In genomic region chr9:134689320-134690181, GRCh38 we compare ENCODE assay signal across 8 cellular contexts. TPM values are rescaled to one million over a fixed set of nuclear protein-coding genes. Genes with fewer than 3 reads are reported as not detected.
A peak's percentile ranks its signal among the peaks of the same experiment; 100 is the strongest.
DNase-seq lines count a peak whose midpoint lies in the region; ATAC-seq and TF ChIP-seq lines count a peak whose summit lies in the region.

No MANE protein-coding gene starts in this region.

- no peaks in the 10 kb centered on the region for H3K4me1 ChIP-seq in mucosa of descending colon (ENCODE audit: low read depth)

- H3K27me3 ChIP-seq in AG04450 (ENCODE audit: control insufficient read depth, insufficient read depth, low read length), result no peaks in the 10 kb centered on the region

- CTCF ChIA-PET in AG04450 (lab: Charles Lee), result interaction anchor here (0.6 to 8.7 kb wide), 27 partner anchors 8 to 559 kb away, joined by 3 to 68 read pairs (median 5); no protein-coding TSS in a partner anchor

- H3K36me3 ChIP-seq in mucosa of descending colon (ENCODE audit: low read depth), result no peaks in the 10 kb centered on the region

- H3K9me3 ChIP-seq in AG04450 (ENCODE audit: control insufficient read depth, insufficient read depth, low read length), result no peaks in the 10 kb centered on the region
- no peaks in the 10 kb centered on the region for H3K9me3 ChIP-seq in mucosa of descending colon

- POLR2A ChIA-PET in AG04450 (lab: Yijun Ruan, JAX), result interaction anchor here (1.2 kb wide), 1 partner anchor 240 kb away, joined by 4 read pairs; no protein-coding TSS in a partner anchor

- peak; percentile 21 for DNase-seq in AG04450 (ENCODE audit: low read depth, low spot score)
- DNase-seq in GM10266 (ENCODE audit: extremely low spot score), result peak; percentile 64
- peak; percentile 66 for DNase-seq in RKO (ENCODE audit: low spot score)
- DNase-seq in erythroblast (lab: John Stamatoyannopoulos, UW), result peak; percentile 16 to 43
- DNase-seq in mucosa of descending colon, result peak; percentile 60 to 70 (median 67)
- no peak for DNase-seq in activated effector memory CD4-positive, alpha-beta T cell treated with anti-CD3 and anti-CD28 coated beads, Interleukin-2, amount 50 U/mL, for 16 hours
- no peak for DNase-seq in SHP77 treated with DMSO at 0.1 percent for 48 hours (lab: John Stamatoyannopoulos, UW)

- H3K27ac ChIP-seq in AG04450 (ENCODE audit: low read depth, low read length), result peak overlapping the region; percentile 31

- intact Hi-C loops in mucosa of descending colon (cut with DNase I, micrococcal nuclease), result no loop called here

- no peak overlapping the region for H3K4me3 ChIP-seq in AG04450 (ENCODE audit: low read depth, low read length)
- H3K4me3 ChIP-seq in mucosa of descending colon, result no peak overlapping the region

- TF ChIP-seq CTCF in AG04450 (IDR thresholded peaks at IDR 0.05; ENCODE audit: low read depth, low read length) (peak; percentile 86), GM10266 (IDR thresholded peaks at IDR 0.05; ENCODE audit: control insufficient read depth, insufficient read depth, low read depth, missing control alignments) (peak; percentile 65), mucosa of descending colon (IDR thresholded peaks at IDR 0.05) (peak; percentile 57)

- peak; percentile 87 for ATAC-seq in mucosa of descending colon
- no peak for ATAC-seq in HG02759 (IDR thresholded peaks at IDR 0.05; ENCODE audit: unreplicated experiment)

- no peak for TF ChIP-seq POLR2A in erythroblast (IDR thresholded peaks at IDR 0.05; ENCODE audit: low read length)

RNA-seq across cellular contexts. Expression of gene COL5A1, which starts 47.9 kb away (rescaled TPM):
- 73.3 and 91.7 TPM in 2 replicates for polyA plus RNA-seq in AG04450 (2011; rRNA removed)
- polyA minus RNA-seq in AG04450 (2011; rRNA and poly(A)+ RNA removed), result 87.1 and 99.8 TPM in 2 replicates
- 10 to 100 TPM in 2 of 3 donors, 1 to 10 TPM in 1; 8.6 to 62.3 (median 22.2) TPM for total RNA-seq in mucosa of descending colon

Comparison
In these comparisons a context has a peak if more than half of its experiments do, and no peak if none do; other contexts are left out.
1. DNase-seq: peak in AG04450 (single experiment), GM10266 (single experiment), RKO (single experiment), erythroblast (2 of 2) and mucosa of descending colon (3 of 3); none in activated effector memory CD4-positive, alpha-beta T cell treated with anti-CD3 and anti-CD28 coated beads, Interleukin-2, amount 50 U/mL, for 16 hours (single experiment) and SHP77 treated with DMSO at 0.1 percent for 48 hours (single experiment).
2. Peak in every context shown above with its lines, with median percentiles within 50 percentile points of each other: CTCF ChIP-seq.